Comparison of ENCODE assay signal across 2 cellular contexts in genomic region chr7:223118-223800, GRCh38.
TF ChIP-seq lines count a peak whose summit lies in the region.

No MANE protein-coding gene starts in this region.

TF ChIP-seq in IMR-90, 13 proteins besides CTCF, POLR2A, EP300 and RAD21:
- TF ChIP-seq CEBPB (IDR thresholded peaks at IDR 0.05; ENCODE audit: low read depth, low read length) (no peak), SMC3 (IDR thresholded peaks at IDR 0.05; ENCODE audit: low read depth, low read length) (no peak), MAFK (IDR thresholded peaks at IDR 0.05; ENCODE audit: low read depth, low read length) (no peak), MAZ (IDR thresholded peaks at IDR 0.05; ENCODE audit: borderline replicate concordance, low read depth, low read length) (no peak), NFE2L2 (IDR thresholded peaks at IDR 0.05; ENCODE audit: low read depth, low read length) (no peak), CHD1 (IDR thresholded peaks at IDR 0.05; ENCODE audit: low read depth, low read length) (no peak), RFX5 (IDR thresholded peaks at IDR 0.05; ENCODE audit: low read depth, low read length) (no peak), RCOR1 (IDR thresholded peaks at IDR 0.05; ENCODE audit: insufficient replicate concordance, low read length) (no peak), MXI1 (IDR thresholded peaks at IDR 0.05; ENCODE audit: borderline replicate concordance, low read depth, low read length) (no peak), BHLHE40 (IDR thresholded peaks at IDR 0.05; ENCODE audit: low read depth, low read length) (no peak), FOS (IDR thresholded peaks at IDR 0.05; ENCODE audit: low read depth, low read length) (no peak)
- TF ChIP-seq, protein P1, sequence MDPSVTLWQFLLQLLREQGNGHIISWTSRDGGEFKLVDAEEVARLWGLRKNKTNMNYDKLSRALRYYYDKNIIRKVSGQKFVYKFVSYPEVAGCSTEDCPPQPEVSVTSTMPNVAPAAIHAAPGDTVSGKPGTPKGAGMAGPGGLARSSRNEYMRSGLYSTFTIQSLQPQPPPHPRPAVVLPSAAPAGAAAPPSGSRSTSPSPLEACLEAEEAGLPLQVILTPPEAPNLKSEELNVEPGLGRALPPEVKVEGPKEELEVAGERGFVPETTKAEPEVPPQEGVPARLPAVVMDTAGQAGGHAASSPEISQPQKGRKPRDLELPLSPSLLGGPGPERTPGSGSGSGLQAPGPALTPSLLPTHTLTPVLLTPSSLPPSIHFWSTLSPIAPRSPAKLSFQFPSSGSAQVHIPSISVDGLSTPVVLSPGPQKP (IDR thresholded peaks at IDR 0.05; ENCODE audit: borderline replicate concordance, low read depth, low read length): no peak
- TF ChIP-seq, protein P2, sequence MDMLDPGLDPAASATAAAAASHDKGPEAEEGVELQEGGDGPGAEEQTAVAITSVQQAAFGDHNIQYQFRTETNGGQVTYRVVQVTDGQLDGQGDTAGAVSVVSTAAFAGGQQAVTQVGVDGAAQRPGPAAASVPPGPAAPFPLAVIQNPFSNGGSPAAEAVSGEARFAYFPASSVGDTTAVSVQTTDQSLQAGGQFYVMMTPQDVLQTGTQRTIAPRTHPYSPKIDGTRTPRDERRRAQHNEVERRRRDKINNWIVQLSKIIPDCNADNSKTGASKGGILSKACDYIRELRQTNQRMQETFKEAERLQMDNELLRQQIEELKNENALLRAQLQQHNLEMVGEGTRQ (IDR thresholded peaks at IDR 0.05; ENCODE audit: low read depth, low read length): no peak

TF ChIP-seq in WTC11, 78 proteins besides CTCF, POLR2A, EP300 and RAD21:
- TF ChIP-seq ATF2 (CRISPR knock-in tag; IDR thresholded peaks at IDR 0.05; ENCODE audit: borderline replicate concordance, low read depth): no peak
- TF ChIP-seq FOXJ3 (CRISPR knock-in tag; IDR thresholded peaks at IDR 0.05; ENCODE audit: borderline replicate concordance): no peak
- no peak for TF ChIP-seq NFYB (CRISPR knock-in tag; conservative IDR thresholded peaks at IDR 0.05; ENCODE audit: low read depth)
- TF ChIP-seq NFATC4 (CRISPR knock-in tag; IDR thresholded peaks at IDR 0.05): no peak
- TF ChIP-seq TCF7 (CRISPR knock-in tag; IDR thresholded peaks at IDR 0.05; ENCODE audit: low read depth): no peak
- TF ChIP-seq ZNF396 (CRISPR knock-in tag; IDR thresholded peaks at IDR 0.05; ENCODE audit: borderline replicate concordance): no peak
- TF ChIP-seq NR3C1 (CRISPR knock-in tag; conservative IDR thresholded peaks at IDR 0.05; ENCODE audit: low read depth): no peak
